In the genomic region with DNA sequence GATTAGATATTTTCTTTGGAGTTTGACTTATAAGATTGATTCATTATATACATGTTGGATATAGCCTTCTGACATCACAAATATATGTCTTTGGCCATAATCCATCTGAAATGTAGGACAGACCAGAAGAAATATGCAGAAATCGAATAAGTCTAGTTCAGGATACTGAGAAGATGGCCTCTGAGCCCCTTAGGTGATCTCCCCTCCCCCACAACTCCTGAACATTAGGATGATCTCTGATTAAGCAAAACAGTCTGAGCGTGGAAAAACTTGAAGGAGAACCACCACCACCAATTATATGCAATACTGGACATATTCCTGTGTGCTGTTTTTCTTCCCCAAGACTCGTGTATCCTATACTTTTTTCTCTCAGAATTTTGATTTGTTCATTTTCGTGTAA, we compare ENCODE assay signal across 8 cellular contexts. TPM values are rescaled to one million over a fixed set of nuclear protein-coding genes. Genes with fewer than 3 reads are reported as not detected.
DNase-seq lines count a peak whose midpoint lies in the region; ATAC-seq and TF ChIP-seq lines count a peak whose summit lies in the region.

No MANE protein-coding gene starts in this region.

- no peaks in the 10 kb centered on the region for H3K9me3 Mint-ChIP-seq in activated naive CD4-positive, alpha-beta T cell treated with anti-CD3 and anti-CD28 coated beads for 36 hours
- no peaks in the 10 kb centered on the region for H3K9me3 Mint-ChIP-seq in activated naive CD4-positive, alpha-beta T cell treated with anti-CD3 and anti-CD28 coated beads, Interleukin-2, amount 50 U/mL, for 72 hours

- TF ChIP-seq CTCF in VCaP (conservative IDR thresholded peaks at IDR 0.05) = no peak
- TF ChIP-seq CTCF in gastroesophageal sphincter (IDR thresholded peaks at IDR 0.05) = no peak
- no peak for TF ChIP-seq CTCF in thyroid gland (IDR thresholded peaks at IDR 0.05)

- H3K4me3 ChIP-seq in gastroesophageal sphincter (no peak overlapping the region), thyroid gland (replicated peaks in 1 of 3) (no peak overlapping the region)

- H3K9me3 ChIP-seq in gastroesophageal sphincter = no peaks in the 10 kb centered on the region
- no peaks in the 10 kb centered on the region for H3K9me3 ChIP-seq in thyroid gland

- H3K36me3 ChIP-seq in gastroesophageal sphincter (no peaks in the 10 kb centered on the region), thyroid gland (no peaks in the 10 kb centered on the region)

- H3K4me1 Mint-ChIP-seq in activated naive CD4-positive, alpha-beta T cell treated with anti-CD3 and anti-CD28 coated beads for 36 hours (ENCODE audit: low read depth) = peaks cover 59% of the 10 kb centered on the region

- 4 to 9% methylated on average over 3 to 4 of the region's 4 CpGs for WGBS in gastroesophageal sphincter (ENCODE audit: low coverage in 1 of 2), 2 donors
- WGBS in thyroid gland, 2 donors = 34% methylated on average over 4 of the region's 4 CpGs

- TF ChIP-seq EP300 in gastroesophageal sphincter (IDR thresholded peaks at IDR 0.05) = no peak

- ATAC-seq in activated naive CD4-positive, alpha-beta T cell treated with anti-CD3 and anti-CD28 coated beads, Interleukin-2, amount 50 U/mL, for 72 hours = no peak
- no peak for ATAC-seq in gastroesophageal sphincter
- ATAC-seq in GM21515 (IDR thresholded peaks at IDR 0.05; ENCODE audit: unreplicated experiment) = no peak

- H3K4me3 Mint-ChIP-seq in activated naive CD4-positive, alpha-beta T cell treated with anti-CD3 and anti-CD28 coated beads for 36 hours = peak overlapping the region; percentile 24

- CTCF ChIA-PET in activated naive CD4-positive, alpha-beta T cell treated with anti-CD3 and anti-CD28 coated beads for 36 hours (lab: Charles Lee) = interaction anchor here (1.4 kb wide), 1 partner anchor 23 kb away, joined by 4 read pairs; no protein-coding TSS in a partner anchor

- H3K4me1 ChIP-seq in gastroesophageal sphincter (peaks cover 37 to 73% (median 44%) of the 10 kb centered on the region in 3 donors), thyroid gland (peaks cover 49 to 66% of the 10 kb centered on the region in 2 donors)

- DNase-seq in activated naive CD4-positive, alpha-beta T cell treated with anti-CD3 and anti-CD28 coated beads for 36 hours = no peak
- no peak for DNase-seq in activated naive CD4-positive, alpha-beta T cell treated with anti-CD3 and anti-CD28 coated beads, Interleukin-2, amount 50 U/mL, for 72 hours (ENCODE audit: low spot score in 2 of 2)
- DNase-seq in thyroid gland (no peak), head of caudate nucleus (no peak), SKM-1 treated with dmso at 0.1 percent for 144 hours (lab: John Stamatoyannopoulos, UW; ENCODE audit: unreplicated experiment) (no peak)

- intact Hi-C loops in activated naive CD4-positive, alpha-beta T cell treated with anti-CD3 and anti-CD28 coated beads for 36 hours (cut with micrococcal nuclease) = no loop called here
- intact Hi-C loops in thyroid gland (cut with DNase I) (no loop called here), head of caudate nucleus (cut with DNase I) (no loop called here)

- no peaks in the 10 kb centered on the region for H3K27me3 Mint-ChIP-seq in activated naive CD4-positive, alpha-beta T cell treated with anti-CD3 and anti-CD28 coated beads for 36 hours (ENCODE audit: low read depth)

- H3K27ac ChIP-seq in VCaP = peak overlapping the region; percentile 98
- peak overlapping the region in 3 of 4 donors; percentile 98 to 99 (median 99) for H3K27ac ChIP-seq in gastroesophageal sphincter
- H3K27ac ChIP-seq in thyroid gland = peak overlapping the region; percentile 10 to 99 (median 98)

- TF ChIP-seq POLR2A in gastroesophageal sphincter (IDR thresholded peaks at IDR 0.05) = no peak
- no peak for TF ChIP-seq POLR2A in thyroid gland (IDR thresholded peaks at IDR 0.05)

- peaks cover 23% of the 10 kb centered on the region for H3K36me3 Mint-ChIP-seq in activated naive CD4-positive, alpha-beta T cell treated with anti-CD3 and anti-CD28 coated beads for 36 hours (ENCODE audit: low read depth)
- H3K36me3 Mint-ChIP-seq in activated naive CD4-positive, alpha-beta T cell treated with anti-CD3 and anti-CD28 coated beads, Interleukin-2, amount 50 U/mL, for 72 hours = peaks cover 16 to 31% of the 10 kb centered on the region in 2 donors

- no peak overlapping the region for H3K27ac Mint-ChIP-seq in activated naive CD4-positive, alpha-beta T cell treated with anti-CD3 and anti-CD28 coated beads for 36 hours
- H3K27ac Mint-ChIP-seq in activated naive CD4-positive, alpha-beta T cell treated with anti-CD3 and anti-CD28 coated beads, Interleukin-2, amount 50 U/mL, for 72 hours = no peak overlapping the region

- H3K27me3 ChIP-seq in gastroesophageal sphincter (no peaks in the 10 kb centered on the region), thyroid gland (no peaks in the 10 kb centered on the region)

RNA-seq across cellular contexts. Expression of a gene that starts 3.2 kb away (rescaled TPM):
- total RNA-seq in activated naive CD4-positive, alpha-beta T cell treated with anti-CD3 and anti-CD28 coated beads for 36 hours = 100 to 1,000 TPM; 125 to 133 TPM
- 100 to 1,000 TPM; 158 to 170 TPM for total RNA-seq in activated naive CD4-positive, alpha-beta T cell treated with anti-CD3 and anti-CD28 coated beads, Interleukin-2, amount 50 U/mL, for 72 hours
- total RNA-seq in gastroesophageal sphincter (10 to 100 TPM; 51.5 to 95.3 (median 76.8) TPM), thyroid gland (100 to 1,000 TPM in 3 of 4 donors, 10 to 100 TPM in 1; 84.0 to 158 (median 114) TPM)

RNA-seq across cellular contexts. Expression of a gene that starts 37.8 kb away (rescaled TPM):
- 10 to 100 TPM; 46.0 to 48.9 TPM for total RNA-seq in activated naive CD4-positive, alpha-beta T cell treated with anti-CD3 and anti-CD28 coated beads for 36 hours
- 10 to 100 TPM; 61.6 to 62.0 TPM for total RNA-seq in activated naive CD4-positive, alpha-beta T cell treated with anti-CD3 and anti-CD28 coated beads, Interleukin-2, amount 50 U/mL, for 72 hours
- total RNA-seq in gastroesophageal sphincter (10 to 100 TPM; 18.8 to 32.1 (median 25.8) TPM), thyroid gland (10 to 100 TPM; 31.8 to 42.3 (median 34.5) TPM)
